ENCODE assay signal across 7 cellular contexts in genomic region chr14:95157987-95158712, GRCh38. TPM values are rescaled to one million over a fixed set of nuclear protein-coding genes. Genes with fewer than 3 reads are reported as not detected.
A peak's percentile ranks its signal among the peaks of the same experiment; 100 is the strongest.
DNase-seq lines count a peak whose midpoint lies in the region; ATAC-seq and TF ChIP-seq lines count a peak whose summit lies in the region.

No MANE protein-coding gene starts in this region.

- H3K4me3 ChIP-seq in GM12865 (ENCODE audit: low read depth, low read length) = peak overlapping the region; percentile 86
- peak overlapping the region; percentile 65 for H3K4me3 ChIP-seq in mucosa of stomach (ENCODE audit: low read length)

- H3K27ac Mint-ChIP-seq in central memory CD8-positive, alpha-beta T cell (ENCODE audit: low read depth) = peak overlapping the region; percentile 96

- no peaks in the 10 kb centered on the region for H3K27me3 ChIP-seq in mucosa of stomach (ENCODE audit: control insufficient read depth, insufficient read depth, low read length)

- peak overlapping the region; percentile 96 for H3K4me3 Mint-ChIP-seq in central memory CD8-positive, alpha-beta T cell

- no peaks in the 10 kb centered on the region for H3K9me3 ChIP-seq in mucosa of stomach (ENCODE audit: control insufficient read depth, low read length)

- H3K9me3 Mint-ChIP-seq in central memory CD8-positive, alpha-beta T cell = no peaks in the 10 kb centered on the region

- DNase-seq in GM12865 (ENCODE audit: low read depth) = peak; percentile 71
- peak; percentile 58 for DNase-seq in NOMO-1 treated with DMSO at 0.1 percent for 48 hours (lab: John Stamatoyannopoulos, UW; ENCODE audit: unreplicated experiment)
- DNase-seq in central memory CD8-positive, alpha-beta T cell (ENCODE audit: low spot score in 2 of 2) = no peak
- DNase-seq in occipital lobe (lab: John Stamatoyannopoulos, UW) = no peak
- no peak for DNase-seq in NCI-H446 treated with DMSO at 0.1 percent for 48 hours (lab: John Stamatoyannopoulos, UW)

- no peaks in the 10 kb centered on the region for H3K27me3 Mint-ChIP-seq in central memory CD8-positive, alpha-beta T cell

- peak; percentile 26 for ATAC-seq in GM21717 (IDR thresholded peaks at IDR 0.05; ENCODE audit: unreplicated experiment)
- ATAC-seq in central memory CD8-positive, alpha-beta T cell (replicated peaks; ENCODE audit: extremely low read depth, poor library complexity, severe bottlenecking) = peak; percentile 16

- H3K4me1 ChIP-seq in mucosa of stomach (ENCODE audit: control insufficient read depth, insufficient read depth, low read length) = peaks cover 15% of the 10 kb centered on the region

- H3K9ac ChIP-seq in mucosa of stomach (ENCODE audit: low read length) = peak overlapping the region; percentile 96

- H3K36me3 ChIP-seq in mucosa of stomach (ENCODE audit: control insufficient read depth, insufficient read depth, low read length) = no peaks in the 10 kb centered on the region

- H3K4me1 Mint-ChIP-seq in central memory CD8-positive, alpha-beta T cell = peaks cover 41% of the 10 kb centered on the region

- H3K36me3 Mint-ChIP-seq in central memory CD8-positive, alpha-beta T cell (ENCODE audit: insufficient read depth) = peaks cover 13% of the 10 kb centered on the region

- no peak for TF ChIP-seq CTCF in GM12865 (IDR thresholded peaks at IDR 0.05; ENCODE audit: insufficient read depth, low read depth, low read length, missing control alignments)

RNA-seq across cellular contexts. Expression of gene DICER1, which starts 0.8 kb away (rescaled TPM):
- 296 TPM for total RNA-seq in occipital lobe

Comparison
In these comparisons a context has a peak if more than half of its experiments do, and no peak if none do; other contexts are left out.
1. DNase-seq: peak in GM12865 (single experiment) and NOMO-1 treated with DMSO at 0.1 percent for 48 hours (single experiment); none in central memory CD8-positive, alpha-beta T cell (0 of 2), occipital lobe (single experiment) and NCI-H446 treated with DMSO at 0.1 percent for 48 hours (single experiment).